1 cellular context compared by ENCODE assay signal in genomic region chr2:217162533-217162932, GRCh38.
TF ChIP-seq lines count a peak whose summit lies in the region.

No MANE protein-coding gene starts in this region.

TF ChIP-seq in K562, 482 proteins besides CTCF, POLR2A, EP300 and RAD21 (continued from another document and continues in another):
- TF ChIP-seq CUX1 (CRISPR knock-in tag; IDR thresholded peaks at IDR 0.05) (no peak), ETV5 (CRISPR knock-in tag; IDR thresholded peaks at IDR 0.05; ENCODE audit: low read depth) (no peak), TBL1XR1 (IDR thresholded peaks at IDR 0.05; ENCODE audit: low read length in 2 of 2) (peak in 1 of 2 experiments; percentile 53; a peak in 1 of 4 replicates), SIRT6 (IDR thresholded peaks at IDR 0.05; ENCODE audit: low read depth, low read length) (no peak), TSHZ1 (CRISPR knock-in tag; IDR thresholded peaks at IDR 0.05) (no peak), EGR1 (conservative IDR thresholded peaks at IDR 0.05) (peak; percentile 65), TOE1 (IDR thresholded peaks at IDR 0.05; ENCODE audit: borderline replicate concordance) (no peak), TOE1 (CRISPR knock-in tag; IDR thresholded peaks at IDR 0.05; ENCODE audit: borderline replicate concordance, low read depth) (no peak), HES1 (IDR thresholded peaks at IDR 0.05; ENCODE audit: low read depth) (no peak), DPF2 (IDR thresholded peaks at IDR 0.05) (peak; percentile 10; the same call in 1 of the 2 replicates), ZNF639 (CRISPR knock-in tag; conservative IDR thresholded peaks at IDR 0.05 in 1 of 2, IDR thresholded peaks at IDR 0.05 in 1 of 2) (no peak; a peak in 1 of 4 replicates), TCF7 (IDR thresholded peaks at IDR 0.05; ENCODE audit: borderline replicate concordance) (no peak), ATF2 (CRISPR knock-in tag; IDR thresholded peaks at IDR 0.05) (no peak), DIDO1 (tag; IDR thresholded peaks at IDR 0.05; ENCODE audit: low read depth) (no peak), MGA (IDR thresholded peaks at IDR 0.05) (no peak), TCF3 (CRISPR knock-in tag; IDR thresholded peaks at IDR 0.05) (peak; percentile 59), FOSL1 (tag; conservative IDR thresholded peaks at IDR 0.05) (no peak; the same call in 1 of the 2 replicates), CTCFL (IDR thresholded peaks at IDR 0.05; ENCODE audit: borderline replicate concordance, insufficient read depth, low read depth, low read length, poor library complexity, severe bottlenecking) (no peak), ZNF740 (CRISPR knock-in tag; IDR thresholded peaks at IDR 0.05) (no peak), ZNF740 (tag; IDR thresholded peaks at IDR 0.05) (no peak)
